ENCODE assay signal across 11 cellular contexts in the genomic region with DNA sequence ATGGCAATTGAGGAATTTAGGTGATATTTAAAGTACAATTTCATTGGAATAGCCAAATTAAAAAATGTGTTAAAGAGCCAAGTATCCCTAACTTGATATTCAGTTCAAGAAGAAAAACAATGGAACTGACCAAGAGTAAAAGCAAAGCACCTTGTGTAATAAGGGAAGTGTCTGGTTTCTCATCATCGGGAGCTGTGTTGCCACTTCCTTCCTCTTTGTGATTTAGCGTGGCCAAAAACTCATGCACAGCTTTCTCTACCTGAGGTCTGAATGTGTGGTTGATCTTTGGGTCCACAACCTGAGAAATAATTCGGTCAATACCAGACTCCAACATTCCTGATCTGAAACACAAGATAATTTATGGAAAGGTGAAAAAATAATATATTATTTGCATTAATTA. TPM values are rescaled to one million over a fixed set of nuclear protein-coding genes. Genes with fewer than 3 reads are reported as not detected.
DNase-seq lines count a peak whose midpoint lies in the region; ATAC-seq and TF ChIP-seq lines count a peak whose summit lies in the region.
"Had no signal": no experiment of that assay in that cellular context is flagged by ENCODE, and none has a peak within 500 bp of the region (broad histone marks: within the 10 kb centered on the region; RNA-seq: fewer than 3 reads in every experiment).

No MANE protein-coding gene starts in this region.

- ATAC-seq in GM21367 (IDR thresholded peaks at IDR 0.05; ENCODE audit: unreplicated experiment) (peak; percentile 64), HG03342 (IDR thresholded peaks at IDR 0.05; ENCODE audit: unreplicated experiment) (peak; percentile 46), foreskin keratinocyte (no peak), omental fat pad (ENCODE audit: low FRiP score) (no peak)
- no peak for ATAC-seq in activated CD4-positive, alpha-beta T cell treated with anti-CD3 and anti-CD28 coated beads for 36 hours
- ATAC-seq: CD8-positive, alpha-beta T cell; GM23338 had no signal

- intact Hi-C loops in activated CD4-positive, alpha-beta T cell treated with anti-CD3 and anti-CD28 coated beads for 36 hours (cut with DNase I, micrococcal nuclease) = no loop called here

- no peaks in the 10 kb centered on the region for H3K27me3 Mint-ChIP-seq in activated CD4-positive, alpha-beta T cell treated with anti-CD3 and anti-CD28 coated beads for 36 hours
- H3K27me3 Mint-ChIP-seq: activated CD4-positive, alpha-beta memory T cell treated with anti-CD3 and anti-CD28 coated beads for 36 hours had no signal

- peaks cover 12% of the 10 kb centered on the region for H3K4me1 Mint-ChIP-seq in activated CD4-positive, alpha-beta T cell treated with anti-CD3 and anti-CD28 coated beads for 36 hours
- H3K4me1 Mint-ChIP-seq: GM23338 had no signal

- H3K4me3 Mint-ChIP-seq in activated CD4-positive, alpha-beta T cell treated with anti-CD3 and anti-CD28 coated beads for 36 hours = no peak overlapping the region
- H3K4me3 Mint-ChIP-seq: activated CD4-positive, alpha-beta memory T cell treated with anti-CD3 and anti-CD28 coated beads for 36 hours; CD8-positive, alpha-beta T cell; GM23338 had no signal

- H3K27ac Mint-ChIP-seq in activated CD4-positive, alpha-beta T cell treated with anti-CD3 and anti-CD28 coated beads for 36 hours = no peak overlapping the region
- H3K27ac Mint-ChIP-seq: activated CD4-positive, alpha-beta memory T cell treated with anti-CD3 and anti-CD28 coated beads for 36 hours; GM23338 had no signal

- no peak for TF ChIP-seq CTCF in GM10248 (IDR thresholded peaks at IDR 0.05; ENCODE audit: control extremely low read depth, extremely low read depth, low read depth, missing control alignments)
- no peak for TF ChIP-seq CTCF in foreskin keratinocyte (conservative IDR thresholded peaks at IDR 0.05)
- TF ChIP-seq CTCF in omental fat pad (IDR thresholded peaks at IDR 0.05) = no peak

- peaks cover 3% of the 10 kb centered on the region for H3K4me1 ChIP-seq in foreskin keratinocyte

- CTCF ChIA-PET in GM10248 (lab: Yijun Ruan, JAX) = interaction anchor here (1.2 to 1.4 kb wide), 3 partner anchors 8 to 42 kb away, joined by 4 read pairs; no protein-coding TSS in a partner anchor
- CTCF ChIA-PET in activated CD4-positive, alpha-beta T cell treated with anti-CD3 and anti-CD28 coated beads for 36 hours (lab: Charles Lee) = interaction anchor here (1.1 kb wide), 1 partner anchor 39 kb away, joined by 3 read pairs; no protein-coding TSS in a partner anchor

- no peaks in the 10 kb centered on the region for H3K27me3 ChIP-seq in foreskin keratinocyte

- no peak overlapping the region for H3K27ac ChIP-seq in foreskin keratinocyte

- H3K9me3 Mint-ChIP-seq in activated CD4-positive, alpha-beta T cell treated with anti-CD3 and anti-CD28 coated beads for 36 hours (ENCODE audit: low read depth) = no peaks in the 10 kb centered on the region
- H3K9me3 Mint-ChIP-seq: activated CD4-positive, alpha-beta memory T cell treated with anti-CD3 and anti-CD28 coated beads for 36 hours; CD8-positive, alpha-beta T cell; GM23338 had no signal

- POLR2A ChIA-PET in GM10248 (lab: Yijun Ruan, JAX) = no interaction called here
- POLR2A ChIA-PET in activated CD4-positive, alpha-beta T cell treated with anti-CD3 and anti-CD28 coated beads for 36 hours (lab: Charles Lee) = interaction anchor here (0.6 kb wide), 1 partner anchor 50 kb away, joined by 7 read pairs; no protein-coding TSS in a partner anchor

- peak; percentile 22 for DNase-seq in GM10248 (ENCODE audit: extremely low spot score)
- DNase-seq in UCSD-AML1 (lab: John Stamatoyannopoulos, UW; ENCODE audit: unreplicated experiment) = peak; percentile 9
- DNase-seq in foreskin keratinocyte = no peak
- no peak for DNase-seq in NCI-H526 treated with DMSO at 0.1 percent for 48 hours (lab: John Stamatoyannopoulos, UW)
- no peak for DNase-seq in omental fat pad (ENCODE audit: low spot score)
- no peak for DNase-seq in activated CD4-positive, alpha-beta T cell treated with anti-CD3 and anti-CD28 coated beads for 36 hours
- DNase-seq: activated CD4-positive, alpha-beta memory T cell treated with anti-CD3 and anti-CD28 coated beads for 36 hours; CD8-positive, alpha-beta T cell had no signal

- peaks cover 58% of the 10 kb centered on the region for H3K36me3 Mint-ChIP-seq in activated CD4-positive, alpha-beta T cell treated with anti-CD3 and anti-CD28 coated beads for 36 hours (ENCODE audit: low read depth)

RNA-seq across cellular contexts. Expression of a gene that starts 12.4 kb away (rescaled TPM):
- total RNA-seq in foreskin keratinocyte (29.2 and 30.2 TPM in 2 replicates), omental fat pad (10 to 100 TPM; 34.2 to 65.9 (median 36.7) TPM)
- 5.8 and 6.6 TPM in 2 replicates for polyA plus RNA-seq in foreskin keratinocyte
- total RNA-seq in activated CD4-positive, alpha-beta T cell treated with anti-CD3 and anti-CD28 coated beads for 36 hours = 10 to 100 TPM; 32.4 to 42.7 TPM

Comparison
In these comparisons a context has a peak if more than half of its experiments do, and no peak if none do; other contexts are left out.
1. DNase-seq: peak in GM10248 (single experiment) and UCSD-AML1 (single experiment); none in foreskin keratinocyte (0 of 2), NCI-H526 treated with DMSO at 0.1 percent for 48 hours (single experiment), omental fat pad (single experiment) and activated CD4-positive, alpha-beta T cell treated with anti-CD3 and anti-CD28 coated beads for 36 hours (single experiment).
2. ATAC-seq: peak in GM21367 (single experiment) and HG03342 (single experiment); none in foreskin keratinocyte (single experiment), omental fat pad (single experiment) and activated CD4-positive, alpha-beta T cell treated with anti-CD3 and anti-CD28 coated beads for 36 hours (single experiment).